ENCODE assay signal across 9 cellular contexts in the genomic region with DNA sequence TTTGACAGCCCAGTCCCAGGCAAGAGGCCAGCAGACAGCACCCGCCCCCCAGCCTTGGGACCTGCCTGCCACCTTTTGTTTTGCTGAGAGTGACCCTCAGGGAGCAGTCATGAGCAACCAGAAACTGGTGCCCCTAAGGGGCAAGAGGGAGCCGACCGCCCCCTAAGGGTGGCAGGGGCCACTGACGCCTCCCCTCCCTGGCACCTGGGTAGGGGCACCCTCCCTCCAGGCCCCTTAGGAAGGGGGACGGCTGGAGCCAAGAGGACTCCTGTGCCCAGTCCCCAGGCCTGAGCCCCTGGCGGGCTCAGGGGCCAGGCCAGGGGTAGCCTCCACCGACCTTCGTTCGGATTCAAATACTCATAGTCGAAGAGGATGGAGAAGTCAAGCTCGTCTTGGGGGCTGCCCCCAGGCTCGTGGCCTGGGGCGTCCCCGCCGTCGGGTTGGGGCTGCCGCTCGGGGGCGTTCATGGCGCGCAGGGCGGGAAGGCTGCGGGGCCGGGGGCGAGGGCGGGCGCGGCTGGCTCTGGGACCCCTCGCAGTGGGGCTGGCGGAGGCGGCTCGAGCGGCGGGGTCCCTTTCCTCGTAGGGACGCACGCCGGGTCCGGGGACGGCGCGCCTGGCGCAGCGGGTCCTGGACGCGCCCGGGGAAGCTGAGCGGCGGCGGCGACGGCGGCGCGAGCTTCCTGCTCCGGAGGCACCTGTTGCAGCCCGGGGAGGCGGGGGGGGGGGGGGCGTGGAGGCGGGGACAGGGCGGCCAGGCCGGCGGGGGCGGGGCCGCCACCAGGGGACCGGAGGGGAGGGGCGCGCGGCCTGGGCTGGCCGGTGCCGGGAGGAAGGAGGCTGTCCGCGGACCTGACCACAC. TPM values are rescaled to one million over a fixed set of nuclear protein-coding genes. Genes with fewer than 3 reads are reported as not detected.
DNase-seq lines count a peak whose midpoint lies in the region; ATAC-seq, FAIRE-seq and TF ChIP-seq lines count a peak whose summit lies in the region.
"Had no signal": no experiment of that assay in that cellular context is flagged by ENCODE, and none has a peak within 500 bp of the region (broad histone marks: within the 10 kb centered on the region; RNA-seq: fewer than 3 reads in every experiment).

A gene (minus strand): TSS at position 687 of the 861 bp plus-strand sequence. CDS start 220 bp downstream, at position 467.

- peak within 1 kb of the TSS; percentile 92 to 95 for H3K27ac Mint-ChIP-seq in natural killer cell treated with Interleukin-12 subunit alpha and Interleukin-12 subunit beta and Interleukin-15 and Interleukin-18, amount 100 ng/mL, for 72 hours

- H3K9me3 Mint-ChIP-seq in natural killer cell treated with Interleukin-12 subunit alpha and Interleukin-12 subunit beta and Interleukin-15 and Interleukin-18, amount 100 ng/mL, for 72 hours = peaks cover 5% of the 10 kb centered on the region

- no peak within 1 kb of the TSS for H2AK5ac ChIP-seq in H1 (ENCODE audit: low read depth, low read length)

- H3K4me2 ChIP-seq in KMS-11 = peak within 1 kb of the TSS; percentile 98
- peak within 1 kb of the TSS; percentile 50 to 87 for H3K4me2 ChIP-seq in H1 (ENCODE audit: insufficient read depth in 1 of 2, low read depth in 2 of 2, low read length in 2 of 2)

- ATAC-seq in GM21367 (IDR thresholded peaks at IDR 0.05; ENCODE audit: unreplicated experiment) = peak; percentile 39
- ATAC-seq in natural killer cell treated with Interleukin-12 subunit alpha and Interleukin-12 subunit beta and Interleukin-15 and Interleukin-18, amount 100 ng/mL, for 72 hours = peak; percentile 57 to 69

- peaks cover 10% of the 10 kb centered on the region for H3K36me3 Mint-ChIP-seq in natural killer cell treated with Interleukin-12 subunit alpha and Interleukin-12 subunit beta and Interleukin-15 and Interleukin-18, amount 100 ng/mL, for 72 hours

- H4K20me1 ChIP-seq in KMS-11 (ENCODE audit: insufficient read depth) = no peaks in the 10 kb centered on the region
- H4K20me1 ChIP-seq in H1 (replicated peaks in 1 of 2; ENCODE audit: control insufficient read depth in 1 of 2, insufficient read depth in 2 of 2, low read length in 2 of 2) = no peaks in the 10 kb centered on the region

- H3K27ac ChIP-seq in KMS-11 = peak within 1 kb of the TSS; percentile 84
- H3K27ac ChIP-seq in H1 (ENCODE audit: low read depth, low read length) = no peak within 1 kb of the TSS
- peak within 1 kb of the TSS; percentile 40 for H3K27ac ChIP-seq in urinary bladder (ENCODE audit: low read depth)
- H3K27ac ChIP-seq: SJSA1 had no signal

- H4K5ac ChIP-seq in H1 (ENCODE audit: insufficient read length, low read depth, low read length) = no peak within 1 kb of the TSS

- no peak within 1 kb of the TSS for H2BK15ac ChIP-seq in H1 (ENCODE audit: low read length)

- H3K4me1 Mint-ChIP-seq in natural killer cell treated with Interleukin-12 subunit alpha and Interleukin-12 subunit beta and Interleukin-15 and Interleukin-18, amount 100 ng/mL, for 72 hours (ENCODE audit: low read depth in 2 of 2) = peaks cover 51 to 62% of the 10 kb centered on the region in 2 donors

- FAIRE-seq in H1 (lab: Jason Lieb, UNC) = no peak

- DNase-seq in D341Med (ENCODE audit: low spot score) (peak; percentile 57), H1 (ENCODE audit: low read depth in 1 of 2, low spot score in 2 of 2) (peak; percentile 23 to 77), GM03348 (ENCODE audit: low spot score) (no peak)
- DNase-seq in activated CD4-positive, alpha-beta T cell treated with anti-CD3 and anti-CD28 coated beads for 4 hours = peak; percentile 51 to 58
- DNase-seq in natural killer cell treated with Interleukin-12 subunit alpha and Interleukin-12 subunit beta and Interleukin-15 and Interleukin-18, amount 100 ng/mL, for 72 hours (ENCODE audit: low spot score) = peak; percentile 77

- no peak within 1 kb of the TSS for H2BK120ac ChIP-seq in H1 (replicated peaks; ENCODE audit: low read depth, low read length)

- H3K23ac ChIP-seq in H1 (ENCODE audit: insufficient read length) = no peak within 1 kb of the TSS

- H2AFZ ChIP-seq in KMS-11 (ENCODE audit: low read depth) (peak within 1 kb of the TSS; percentile 82), H1 (ENCODE audit: low read length) (no peak within 1 kb of the TSS)

- TF ChIP-seq POLR2A in H1 (IDR thresholded peaks at IDR 0.05; ENCODE audit: control extremely low read depth in 1 of 2, low read depth in 2 of 2, low read length in 2 of 2) = no peak

- no peak within 1 kb of the TSS for H2BK12ac ChIP-seq in H1 (ENCODE audit: low read depth, low read length)

- TF ChIP-seq RAD21 in H1 (IDR thresholded peaks at IDR 0.05 in 1 of 2, conservative IDR thresholded peaks at IDR 0.05 in 1 of 2; ENCODE audit: low read depth in 2 of 2, low read length in 2 of 2) = peak; percentile 57 to 72

- peaks cover 32% of the 10 kb centered on the region for H3K4me1 ChIP-seq in KMS-11 (ENCODE audit: low read depth, poor library complexity, severe bottlenecking)
- peaks cover 0 to 10% (median 4%) of the 10 kb centered on the region in 4 experiments; a peak in 4 of 7 replicates for H3K4me1 ChIP-seq in H1 (replicated peaks in 1 of 4; ENCODE audit: control insufficient read depth in 3 of 4, insufficient read depth in 4 of 4, low read length in 3 of 4)
- H3K4me1 ChIP-seq in urinary bladder (ENCODE audit: insufficient read depth) = peaks cover 2% of the 10 kb centered on the region
- H3K4me1 ChIP-seq: SJSA1 had no signal

- no peak within 1 kb of the TSS for H4K91ac ChIP-seq in H1 (replicated peaks; ENCODE audit: insufficient read length, low read length)

- TF ChIP-seq CTCF in KMS-11 (conservative IDR thresholded peaks at IDR 0.05; ENCODE audit: low read depth, low read length) (peak; percentile 68; the same call in 1 of the 2 replicates), H1 (IDR thresholded peaks at IDR 0.05; ENCODE audit: control extremely low read depth in 1 of 3, insufficient read depth in 1 of 3, low read depth in 1 of 3, low read length in 3 of 3) (peak; percentile 68 to 97 (median 69))

- H3K23me2 ChIP-seq in H1 (ENCODE audit: low read depth, low read length) = peaks cover 6% of the 10 kb centered on the region; the same call in 1 of the 2 replicates

- peak within 1 kb of the TSS; percentile 98 for H3K4me3 Mint-ChIP-seq in natural killer cell treated with Interleukin-12 subunit alpha and Interleukin-12 subunit beta and Interleukin-15 and Interleukin-18, amount 100 ng/mL, for 72 hours

- H3K36me3 ChIP-seq in KMS-11 (ENCODE audit: insufficient read depth) (no peaks in the 10 kb centered on the region; the same call in 1 of the 2 replicates), H1 (ENCODE audit: control insufficient read depth in 2 of 4, insufficient read depth in 4 of 4, low read length in 3 of 4) (no peaks in the 10 kb centered on the region), urinary bladder (ENCODE audit: insufficient read depth) (no peaks in the 10 kb centered on the region)
- H3K36me3 ChIP-seq: SJSA1 had no signal

- CTCF ChIA-PET in H1 (lab: Charles Lee; ENCODE audit: partially characterized antibody) = interaction anchor here (0.5 to 2.2 kb wide), 21 partner anchors 9 to 562 kb away, joined by 3 to 9 read pairs (median 3); no protein-coding TSS in a partner anchor

- H3K27me3 ChIP-seq in KMS-11 (ENCODE audit: insufficient read depth, low read depth) (no peaks in the 10 kb centered on the region), H1 (replicated peaks in 1 of 4; ENCODE audit: control insufficient read depth in 3 of 4, extremely low read depth in 1 of 4, insufficient read depth in 3 of 4, low read length in 3 of 4) (peaks cover 8 to 27% (median 21%) of the 10 kb centered on the region in 4 experiments)

- no peaks in the 10 kb centered on the region for H3K79me1 ChIP-seq in H1 (ENCODE audit: low read depth, low read length)

- H3K9me3 ChIP-seq in H1 (ENCODE audit: insufficient read depth in 2 of 2, low read depth in 1 of 2, low read length in 1 of 2) = no peaks in the 10 kb centered on the region
- H3K9me3 ChIP-seq: SJSA1 had no signal

- H3K79me2 ChIP-seq in KMS-11 (ENCODE audit: insufficient read depth, low read depth) = peaks cover 48% of the 10 kb centered on the region
- H3K79me2 ChIP-seq in H1 (ENCODE audit: control insufficient read depth in 1 of 2, insufficient read depth in 2 of 2, low read length in 2 of 2) = no peaks in the 10 kb centered on the region

- H3K9ac ChIP-seq in KMS-11 = peak within 1 kb of the TSS; percentile 86
- H3K9ac ChIP-seq in H1 (replicated peaks in 1 of 4; ENCODE audit: extremely low read depth in 1 of 4, low read depth in 3 of 4, low read length in 3 of 4) = no peak within 1 kb of the TSS

- peaks cover 0 to 8% of the 10 kb centered on the region in 2 donors for H3K27me3 Mint-ChIP-seq in natural killer cell treated with Interleukin-12 subunit alpha and Interleukin-12 subunit beta and Interleukin-15 and Interleukin-18, amount 100 ng/mL, for 72 hours

- H3K56ac ChIP-seq in H1 (replicated peaks; ENCODE audit: insufficient read length, low read depth, low read length) = no peak within 1 kb of the TSS

- no peak within 1 kb of the TSS for H2BK20ac ChIP-seq in H1 (ENCODE audit: low read length)

- 0 out of 2 replicates have a peak within 1 kb of the TSS, but pooled peaks have one; percentile 29 for H3K18ac ChIP-seq in H1 (ENCODE audit: extremely low read depth, low read length)

- H3K4me3 ChIP-seq in KMS-11 (IDR thresholded peaks at IDR 0.05; ENCODE audit: insufficient read depth, low read depth, low read length) (peak within 1 kb of the TSS; percentile 45), H1 (ENCODE audit: extremely low read depth in 1 of 4, insufficient read depth in 2 of 4, low read depth in 3 of 4, low read length in 4 of 4) (peak within 1 kb of the TSS; percentile 23 to 67 (median 39)), urinary bladder (ENCODE audit: low read depth, low read length) (peak within 1 kb of the TSS; percentile 46)
- H3K4me3 ChIP-seq: SJSA1 had no signal

- H2BK5ac ChIP-seq in H1 (ENCODE audit: low read depth, low read length) = no peak within 1 kb of the TSS

- TF ChIP-seq EP300 in H1 (IDR thresholded peaks at IDR 0.05; ENCODE audit: borderline replicate concordance in 1 of 2, low read depth in 2 of 2, low read length in 2 of 2) = no peak

- 0 out of 2 replicates have a peak within 1 kb of the TSS, but pooled peaks have one; percentile 47 for H4K8ac ChIP-seq in H1 (ENCODE audit: extremely low read depth, insufficient read depth, low read length)

- no peak within 1 kb of the TSS for H3K4ac ChIP-seq in H1 (replicated peaks; ENCODE audit: insufficient read length, low read depth, low read length)

- POLR2A ChIA-PET in H1 (lab: Charles Lee; ENCODE audit: partially characterized antibody) = interaction anchor here (1.0 kb wide), 1 partner anchor 155 kb away, joined by 3 read pairs; no protein-coding TSS in a partner anchor

- 11% methylated on average over 10 of the region's 73 CpGs; no CpG with 5 or more reads in 1 of the 2 experiments for WGBS in H1 (ENCODE audit: extremely low coverage in 1 of 2, insufficient coverage in 1 of 2, insufficient read length in 1 of 2, insufficient replicate concordance in 2 of 2, low coverage in 1 of 2, low lambda C conversion rate in 2 of 2, missing lambda C conversion rate in 1 of 2), 2 experiments
- WGBS in urinary bladder = 14% methylated on average over 73 of the region's 73 CpGs

- no peak within 1 kb of the TSS for H3K14ac ChIP-seq in H1 (ENCODE audit: insufficient read length)

RNA-seq across cellular contexts. Expression of the gene that starts here (rescaled TPM):
- 0.84 and 0.91 TPM in 2 replicates for total RNA-seq in H1 (2021; fragmentation: NEBNext Ultra II Directional; extraction: Animal tissue kit (Norgen Biotek cat#: 25700))
- 0.25 and 0.27 TPM in 2 replicates for polyA plus RNA-seq in H1 (2011; rRNA removed)
- 0.25 TPM for polyA plus RNA-seq in H1 (2011; cell fraction: cytosol; rRNA removed)
- 0.48 TPM for polyA plus RNA-seq in H1 (2011; cell fraction: nucleus; rRNA removed)
- 0.51 to 0.70 TPM (median 0.57 TPM) in 4 replicates for polyA plus RNA-seq in H1 (2012, experiment 1 of 2)
- polyA plus RNA-seq in H1 (2012, experiment 2 of 2) = 0.10 TPM
- polyA plus RNA-seq in H1 (2013, experiment 1 of 2) = 0.20 TPM
- polyA plus RNA-seq in H1 (2013, experiment 2 of 2) = 0.20 TPM
- polyA minus RNA-seq in H1 (2011; rRNA and poly(A)+ RNA removed) = 0.47 and 0.71 TPM in 2 replicates
- polyA minus RNA-seq in H1 (2011; cell fraction: cytosol; rRNA and poly(A)+ RNA removed) = 0.66 TPM
- polyA minus RNA-seq in H1 (2011; cell fraction: nucleus; rRNA and poly(A)+ RNA removed) = 1.8 TPM
- total RNA-seq in natural killer cell treated with Interleukin-12 subunit alpha and Interleukin-12 subunit beta and Interleukin-15 and Interleukin-18, amount 100 ng/mL, for 72 hours = 10 to 100 TPM; 83.3 to 97.1 TPM
- 8.8 TPM for total RNA-seq in urinary bladder
- 2.1 TPM for polyA plus RNA-seq in urinary bladder
- total RNA-seq: SJSA1 had no signal
